ENCODE assay signal across 8 cellular contexts in genomic region chr13:49585220-49586157, GRCh38. TPM values are rescaled to one million over a fixed set of nuclear protein-coding genes. Genes with fewer than 3 reads are reported as not detected.
A peak's percentile ranks its signal among the peaks of the same experiment; 100 is the strongest.
DNase-seq lines count a peak whose midpoint lies in the region; ATAC-seq and TF ChIP-seq lines count a peak whose summit lies in the region.

RCBTB1 (minus strand) TSS chr13:49585558; CDS start chr13:49567279, 18,279 bp downstream.

- H3K27me3 Mint-ChIP-seq in neural progenitor cell (ENCODE audit: insufficient read depth, low read depth), result peaks cover 5% of the 10 kb centered on the region

- peak within 1 kb of the TSS; percentile 91 for H2AK9ac ChIP-seq in IMR-90 (replicated peaks; ENCODE audit: low read depth, low read length, poor library complexity)

- H4K5ac ChIP-seq in IMR-90 (ENCODE audit: low read depth, low read length), result peak within 1 kb of the TSS; percentile 72

- H3K27ac ChIP-seq in IMR-90 (ENCODE audit: insufficient read depth, low read length) (peak within 1 kb of the TSS; percentile 88), neural progenitor cell (peak within 1 kb of the TSS; percentile 91)

- intact Hi-C loops in IMR-90 (cut with micrococcal nuclease), result no loop called here

- no TSS peak for BruUV-seq in IMR-90 (replicated peaks; lab: Mats Ljungman, UMichigan)

- peak within 1 kb of the TSS; percentile 96 to 98 for H4K8ac ChIP-seq in IMR-90 (ENCODE audit: low read depth in 2 of 2, low read length in 2 of 2)

- no peaks in the 10 kb centered on the region for H3K9me3 Mint-ChIP-seq in neural progenitor cell

- H3K56ac ChIP-seq in IMR-90 (ENCODE audit: extremely low read depth, insufficient read depth, low read length), result peak within 1 kb of the TSS; percentile 63

- H3K14ac ChIP-seq in IMR-90 (replicated peaks; ENCODE audit: low read depth, low read length), result peak within 1 kb of the TSS; percentile 84

- H4K91ac ChIP-seq in IMR-90 (ENCODE audit: insufficient read depth, low read depth, low read length), result peak within 1 kb of the TSS; percentile 91

- DNase-seq in DMS79 (lab: John Stamatoyannopoulos, UW) (peak; percentile 52), IMR-90 (peak; percentile 45), foreskin melanocyte (peak; percentile 42), neural progenitor cell (ENCODE audit: low spot score) (peak; percentile 91), stromal cell of bone marrow (ENCODE audit: low read depth) (peak; percentile 28)
- DNase-seq in activated naive CD4-positive, alpha-beta T cell (lab: John Stamatoyannopoulos, UW), result peak; percentile 36 to 63 (median 48)

- H3K9ac ChIP-seq in IMR-90 (ENCODE audit: low read depth, low read length) (peak within 1 kb of the TSS; percentile 92), neural progenitor cell (peak within 1 kb of the TSS; percentile 79)

- peak within 1 kb of the TSS; percentile 83; the same call in 1 of the 3 replicates for H2BK15ac ChIP-seq in IMR-90 (ENCODE audit: low read depth, low read length)

- CTCF ChIA-PET in IMR-90 (lab: Yijun Ruan, JAX), result interaction anchor here (0.6 kb wide), 1 partner anchor 210 kb away, joined by 3 read pairs; no protein-coding TSS in a partner anchor

- dilution Hi-C loops in IMR-90 (cut with HindIII; ENCODE audit: low sequenced_read_pairs, unreplicated experiment), result no loop called here

- peak within 1 kb of the TSS; percentile 91 for H3K4ac ChIP-seq in IMR-90 (ENCODE audit: low read depth, low read length)

- in situ Hi-C loops in IMR-90 (cut with MboI; ENCODE audit: low sequenced_read_pairs), result no loop called here

- peak within 1 kb of the TSS; percentile 83 for H2AK5ac ChIP-seq in IMR-90 (ENCODE audit: low read depth, low read length)

- H3K4me3 Mint-ChIP-seq in neural progenitor cell, result peak within 1 kb of the TSS; percentile 92

- H3K4me3 ChIP-seq in IMR-90 (ENCODE audit: insufficient read depth, low read depth, low read length) (peak within 1 kb of the TSS; percentile 98), neural progenitor cell (peak within 1 kb of the TSS; percentile 88)

- TF ChIP-seq RAD21 in IMR-90 (IDR thresholded peaks at IDR 0.05; ENCODE audit: low read length), result no peak

- peaks cover 11% of the 10 kb centered on the region for H3K4me1 Mint-ChIP-seq in neural progenitor cell

- peaks cover 28 to 48% of the 10 kb centered on the region in 2 experiments for H3K79me1 ChIP-seq in IMR-90 (ENCODE audit: low read depth in 1 of 2, low read length in 2 of 2)

- H3K18ac ChIP-seq in IMR-90 (ENCODE audit: low read depth, low read length), result peak within 1 kb of the TSS; percentile 52

- peaks cover 8% of the 10 kb centered on the region for H3K9me1 ChIP-seq in IMR-90 (ENCODE audit: insufficient read depth, low read length)

- H3K4me1 ChIP-seq in IMR-90 (ENCODE audit: control insufficient read depth, insufficient read depth, low read length), result peaks cover 3% of the 10 kb centered on the region
- H3K4me1 ChIP-seq in neural progenitor cell, result peaks cover 16% of the 10 kb centered on the region

- H3F3A ChIP-seq in neural progenitor cell (ENCODE audit: low read depth), result peaks cover 11% of the 10 kb centered on the region

- H2AFZ ChIP-seq in IMR-90 (replicated peaks; ENCODE audit: low read length, poor library complexity) (peak within 1 kb of the TSS; percentile 99), neural progenitor cell (replicated peaks) (peak within 1 kb of the TSS; percentile 99)

- H2BK5ac ChIP-seq in IMR-90 (ENCODE audit: low read depth, low read length, poor library complexity, severe bottlenecking), result peak within 1 kb of the TSS; percentile 77

- TF ChIP-seq CTCF in IMR-90 (conservative IDR thresholded peaks at IDR 0.05; ENCODE audit: low read depth, low read length) (no peak), neural progenitor cell (IDR thresholded peaks at IDR 0.05) (no peak)

- peaks cover 6% of the 10 kb centered on the region for H3K36me3 Mint-ChIP-seq in neural progenitor cell

- ATAC-seq in GM21526 (IDR thresholded peaks at IDR 0.05; ENCODE audit: low FRiP score, unreplicated experiment) (peak; percentile 90), IMR-90 (ENCODE audit: low read depth) (peak; percentile 92)

- H2BK20ac ChIP-seq in IMR-90 (ENCODE audit: low read depth, low read length), result 0 out of 2 replicates have a peak within 1 kb of the TSS, but pooled peaks have one; percentile 33

- H3K27ac Mint-ChIP-seq in neural progenitor cell, result peak within 1 kb of the TSS; percentile 91

- H3K36me3 ChIP-seq in IMR-90 (ENCODE audit: control insufficient read depth, insufficient read depth, low read length) (peaks cover 6% of the 10 kb centered on the region; the same call in 1 of the 2 replicates), neural progenitor cell (no peaks in the 10 kb centered on the region)

- peak within 1 kb of the TSS; percentile 82 for H2BK120ac ChIP-seq in IMR-90 (ENCODE audit: low read depth, low read length)

- H3K27me3 ChIP-seq in IMR-90 (ENCODE audit: control insufficient read depth, insufficient read depth, low read length), result no peaks in the 10 kb centered on the region
- peaks cover 4% of the 10 kb centered on the region for H3K27me3 ChIP-seq in neural progenitor cell

- peaks cover 29% of the 10 kb centered on the region for H3K79me2 ChIP-seq in neural progenitor cell (ENCODE audit: low read depth)

- peaks cover 3% of the 10 kb centered on the region; the same call in 1 of the 2 replicates for H4K20me1 ChIP-seq in IMR-90 (ENCODE audit: insufficient read depth, low read length)
- H4K20me1 ChIP-seq in neural progenitor cell (ENCODE audit: low read depth), result no peaks in the 10 kb centered on the region

- WGBS in IMR-90 (ENCODE audit: extremely low coverage in 2 of 2, insufficient read length in 1 of 2), 2 experiments, result 1% methylated on average over 33 of the region's 87 CpGs; no CpG with 5 or more reads in 1 of the 2 experiments

- H3K23ac ChIP-seq in IMR-90 (ENCODE audit: low read depth, low read length), result peak within 1 kb of the TSS; percentile 83

- H3K4me2 ChIP-seq in IMR-90 (ENCODE audit: low read depth, low read length) (peak within 1 kb of the TSS; percentile 97), neural progenitor cell (peak within 1 kb of the TSS; percentile 96)

- POLR2A ChIA-PET in IMR-90 (lab: Charles Lee; ENCODE audit: unreplicated experiment), result interaction anchor here (0.6 kb wide), 1 partner anchor 30 kb away, joined by 3 read pairs; no protein-coding TSS in a partner anchor

- TF ChIP-seq POLR2A in IMR-90 (IDR thresholded peaks at IDR 0.05; ENCODE audit: low read depth, low read length), result no peak
- peak; percentile 80 for TF ChIP-seq POLR2A in Raji (IDR thresholded peaks at IDR 0.05; ENCODE audit: insufficient read depth, low read depth, low read length)

- H3K9me3 ChIP-seq in IMR-90 (ENCODE audit: control insufficient read depth, insufficient read depth, low read length), result no peaks in the 10 kb centered on the region
- no peaks in the 10 kb centered on the region for H3K9me3 ChIP-seq in neural progenitor cell (ENCODE audit: low read depth)

TF ChIP-seq in IMR-90, 13 proteins besides CTCF, POLR2A, EP300 and RAD21:
- TF ChIP-seq USF2 (IDR thresholded peaks at IDR 0.05; ENCODE audit: low read depth, low read length) (peak; percentile 99), MAZ (IDR thresholded peaks at IDR 0.05; ENCODE audit: borderline replicate concordance, low read depth, low read length) (no peak), CEBPB (IDR thresholded peaks at IDR 0.05; ENCODE audit: low read depth, low read length) (no peak), BHLHE40 (IDR thresholded peaks at IDR 0.05; ENCODE audit: low read depth, low read length) (peak; percentile 70; the same call in 1 of the 2 replicates), ELK1 (IDR thresholded peaks at IDR 0.05; ENCODE audit: borderline replicate concordance, low read depth, low read length) (no peak), RFX5 (IDR thresholded peaks at IDR 0.05; ENCODE audit: low read depth, low read length) (no peak), RCOR1 (IDR thresholded peaks at IDR 0.05; ENCODE audit: insufficient replicate concordance, low read length) (no peak), CHD1 (IDR thresholded peaks at IDR 0.05; ENCODE audit: low read depth, low read length) (no peak), NFE2L2 (IDR thresholded peaks at IDR 0.05; ENCODE audit: low read depth, low read length) (no peak), MXI1 (IDR thresholded peaks at IDR 0.05; ENCODE audit: borderline replicate concordance, low read depth, low read length) (peak; percentile 38; the same call in 1 of the 2 replicates), FOS (IDR thresholded peaks at IDR 0.05; ENCODE audit: low read depth, low read length) (peak; percentile 97), SMC3 (IDR thresholded peaks at IDR 0.05; ENCODE audit: low read depth, low read length) (no peak), MAFK (IDR thresholded peaks at IDR 0.05; ENCODE audit: low read depth, low read length) (no peak)

RNA-seq across cellular contexts. Expression of gene RCBTB1, which starts in this region (rescaled TPM):
- total RNA-seq in IMR-90 (2012; rRNA removed) (11.3 and 16.1 TPM in 2 replicates), neural progenitor cell (ENCODE audit: low replicate concordance) (34.4 and 54.2 TPM in 2 replicates)
- polyA plus RNA-seq in IMR-90 (2012; rRNA removed), result 9.5 and 11.6 TPM in 2 replicates
- polyA plus RNA-seq in IMR-90 (2012; cell fraction: cytosol; rRNA removed), result 3.2 and 3.6 TPM in 2 replicates
- polyA plus RNA-seq in IMR-90 (2012; cell fraction: nucleus; rRNA removed; ENCODE audit: low replicate concordance), result 7.4 and 24.5 TPM in 2 replicates

Comparison
In these comparisons a context has a peak if more than half of its experiments do, and no peak if none do; other contexts are left out.
1. Peak in every context shown above with its lines: DNase-seq, ATAC-seq, H3K4me3 ChIP-seq and H3K27ac ChIP-seq.
2. DNase-seq: peak in every context shown above with its lines; median percentile 91 in neural progenitor cell; 52 in DMS79; 48 in activated naive CD4-positive, alpha-beta T cell; 45 in IMR-90; 42 in foreskin melanocyte; 28 in stromal cell of bone marrow.